Comparison of ENCODE assay signal across 12 cellular contexts in genomic region chr4:54085284-54085683, GRCh38. TPM values are rescaled to one million over a fixed set of nuclear protein-coding genes. Genes with fewer than 3 reads are reported as not detected.
DNase-seq lines count a peak whose midpoint lies in the region; ATAC-seq and TF ChIP-seq lines count a peak whose summit lies in the region.
"Had no signal": no experiment of that assay in that cellular context is flagged by ENCODE, and none has a peak within 500 bp of the region (broad histone marks: within the 10 kb centered on the region; RNA-seq: fewer than 3 reads in every experiment).

No MANE protein-coding gene starts in this region.

- intact Hi-C loops in CD4-positive, alpha-beta T cell (cut with DNase I, micrococcal nuclease) = no loop called here

- H3K4me1 Mint-ChIP-seq in CD4-positive, alpha-beta T cell (ENCODE audit: low read depth) = no peaks in the 10 kb centered on the region
- H3K4me1 Mint-ChIP-seq: IgD-negative memory B cell had no signal

- DNase-seq in GM03348 (ENCODE audit: low spot score) (peak; percentile 79), RWPE1 (ENCODE audit: low spot score) (peak; percentile 87), fibroblast of mammary gland (ENCODE audit: low read depth) (peak; percentile 97), occipital lobe (lab: John Stamatoyannopoulos, UW) (peak; percentile 62)
- DNase-seq in CD4-positive, alpha-beta T cell = no peak
- DNase-seq: activated T-cell treated with anti-CD3 and anti-CD28 coated beads, Interleukin-2, amount 50 U/mL, for 4 hours; spleen had no signal

- H3K27me3 ChIP-seq in CD4-positive, alpha-beta T cell (ENCODE audit: control insufficient read depth, insufficient read depth, low read length) = no peaks in the 10 kb centered on the region
- H3K27me3 ChIP-seq: tibial artery had no signal

- no peaks in the 10 kb centered on the region for H3K9me3 ChIP-seq in CD4-positive, alpha-beta T cell (ENCODE audit: control insufficient read depth, low read length)
- H3K9me3 ChIP-seq: spleen, tibial artery had no signal

- no peak overlapping the region for H3K4me3 ChIP-seq in fibroblast of mammary gland (ENCODE audit: control insufficient read depth, low read depth, low read length)
- H3K4me3 ChIP-seq: spleen, tibial artery had no signal

- H3K27ac Mint-ChIP-seq in CD4-positive, alpha-beta T cell = no peak overlapping the region
- H3K27ac Mint-ChIP-seq: IgD-negative memory B cell had no signal

- POLR2A ChIA-PET in RWPE1 (lab: Yijun Ruan, JAX; ENCODE audit: low non-redundant PET) = no interaction called here
- POLR2A ChIA-PET in CD4-positive, alpha-beta T cell (lab: Charles Lee) = interaction anchor here (0.6 kb wide), 1 partner anchor 26 kb away, joined by 3 read pairs; no protein-coding TSS in a partner anchor

- no peaks in the 10 kb centered on the region for H3K9me3 Mint-ChIP-seq in CD4-positive, alpha-beta T cell
- H3K9me3 Mint-ChIP-seq: activated T-cell treated with anti-CD3 and anti-CD28 coated beads, Interleukin-2, amount 50 U/mL, for 4 hours had no signal

- no peak for TF ChIP-seq CTCF in RWPE1 (conservative IDR thresholded peaks at IDR 0.05; ENCODE audit: low read depth)
- no peak for TF ChIP-seq CTCF in fibroblast of mammary gland (conservative IDR thresholded peaks at IDR 0.05; ENCODE audit: control insufficient read depth, insufficient read depth, low read depth, low read length)
- no peak for TF ChIP-seq CTCF in CD4-positive, alpha-beta T cell (IDR thresholded peaks at IDR 0.05)

- CTCF ChIA-PET in RWPE1 (lab: Yijun Ruan, JAX) = interaction anchor here (0.6 to 1.5 kb wide), 2 partner anchors 155 to 227 kb away, joined by 3 to 4 read pairs; no protein-coding TSS in a partner anchor
- CTCF ChIA-PET in CD4-positive, alpha-beta T cell (lab: Charles Lee) = no interaction called here

- peaks cover 16% of the 10 kb centered on the region for H3K27me3 Mint-ChIP-seq in CD4-positive, alpha-beta T cell

- ATAC-seq in GM19351 (IDR thresholded peaks at IDR 0.05; ENCODE audit: unreplicated experiment) (no peak), GM19467 (IDR thresholded peaks at IDR 0.05; ENCODE audit: unreplicated experiment) (no peak), GM21381 (IDR thresholded peaks at IDR 0.05; ENCODE audit: unreplicated experiment) (no peak)
- ATAC-seq in CD4-positive, alpha-beta T cell (ENCODE audit: poor library complexity) = no peak
- ATAC-seq: activated T-cell treated with anti-CD3 and anti-CD28 coated beads, Interleukin-2, amount 50 U/mL, for 4 hours had no signal

- H3K27ac ChIP-seq in RWPE1 = no peak overlapping the region
- no peak overlapping the region for H3K27ac ChIP-seq in CD4-positive, alpha-beta T cell (ENCODE audit: low read depth, low read length)
- H3K27ac ChIP-seq: spleen, tibial artery had no signal

- H3K36me3 Mint-ChIP-seq in CD4-positive, alpha-beta T cell (ENCODE audit: low read depth) = no peaks in the 10 kb centered on the region
- H3K36me3 Mint-ChIP-seq: IgD-negative memory B cell had no signal

- no peak overlapping the region for H3K4me3 Mint-ChIP-seq in CD4-positive, alpha-beta T cell
- H3K4me3 Mint-ChIP-seq: activated T-cell treated with anti-CD3 and anti-CD28 coated beads, Interleukin-2, amount 50 U/mL, for 4 hours; IgD-negative memory B cell had no signal

RNA-seq across cellular contexts. Expression of gene GSX2, which starts 14.7 kb away (rescaled TPM):
- total RNA-seq in occipital lobe = 1.1 TPM
- not detected for total RNA-seq in CD4-positive, alpha-beta T cell
- total RNA-seq: activated T-cell treated with anti-CD3 and anti-CD28 coated beads, Interleukin-2, amount 50 U/mL, for 4 hours; spleen had no signal

RNA-seq across cellular contexts. Expression of gene CHIC2, which starts 20.9 kb away (rescaled TPM):
- total RNA-seq in occipital lobe = 51.3 TPM
- total RNA-seq in CD4-positive, alpha-beta T cell = 10 to 100 TPM; 53.8 to 59.2 TPM

Comparison
In these comparisons a context has a peak if more than half of its experiments do, and no peak if none do; other contexts are left out.
1. DNase-seq: peak in GM03348 (single experiment), RWPE1 (single experiment), fibroblast of mammary gland (single experiment) and occipital lobe (single experiment); none in CD4-positive, alpha-beta T cell (0 of 10).